ENCODE assay signal across 8 cellular contexts in the genomic region with DNA sequence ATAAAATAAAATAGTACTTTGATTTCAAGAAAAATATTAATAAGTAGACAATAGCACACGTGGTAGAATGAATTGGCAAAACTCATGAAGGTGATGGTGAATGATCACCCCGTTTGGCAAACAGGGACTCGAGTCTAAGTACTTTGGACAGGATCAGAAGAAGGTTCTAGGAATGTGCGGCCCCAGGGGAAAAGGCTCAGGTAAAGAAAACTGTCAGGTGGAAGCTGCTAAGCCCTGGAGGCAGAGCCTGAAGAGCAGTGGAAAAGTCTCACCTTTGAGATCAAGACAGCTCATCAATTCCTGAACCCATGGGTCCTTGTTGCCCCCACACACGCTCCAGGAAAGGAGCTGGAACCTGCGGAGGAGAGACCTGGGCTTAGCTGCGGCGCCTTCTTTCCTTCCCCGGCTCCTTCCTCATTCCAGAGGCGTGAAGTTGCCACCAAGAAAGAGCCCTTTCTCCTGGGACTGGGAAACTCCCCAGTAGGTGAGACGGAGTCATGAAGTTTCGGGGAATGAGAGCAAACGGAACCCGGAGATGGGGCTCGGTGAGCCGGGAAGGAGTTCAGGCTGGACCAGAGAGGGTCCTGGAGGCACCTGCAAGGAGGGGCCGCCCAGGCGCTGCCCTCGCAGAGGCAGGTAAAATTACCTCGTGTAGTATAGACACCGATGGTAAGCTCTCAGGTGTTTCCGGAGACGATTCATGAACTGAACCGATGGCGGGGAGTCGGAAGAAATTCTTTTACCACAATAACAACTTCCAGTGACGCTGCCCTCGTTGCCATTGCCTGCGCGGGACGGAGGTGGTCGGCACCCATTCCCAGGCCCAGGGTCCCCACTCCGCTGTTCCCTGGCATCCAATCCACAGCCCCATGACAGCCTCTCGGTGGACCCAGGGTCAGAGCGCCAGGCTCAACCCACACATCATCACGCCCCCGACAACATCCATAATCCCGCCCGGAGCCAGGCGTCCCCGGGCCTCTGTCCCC. TPM values are rescaled to one million over a fixed set of nuclear protein-coding genes. Genes with fewer than 3 reads are reported as not detected.
A peak's percentile ranks its signal among the peaks of the same experiment; 100 is the strongest.
DNase-seq lines count a peak whose midpoint lies in the region; ATAC-seq, FAIRE-seq and TF ChIP-seq lines count a peak whose summit lies in the region.

No MANE protein-coding gene starts in this region.

- FAIRE-seq in GM12892 (lab: Jason Lieb, UNC) = no peak

- H3K27ac ChIP-seq in heart right ventricle = peak overlapping the region in 7 of 10 donors; percentile 1 to 82 (median 72)
- peak overlapping the region; percentile 19 for H3K27ac ChIP-seq in cingulate gyrus (ENCODE audit: low read depth, low read length)
- H3K27ac ChIP-seq in mesodermal cell (ENCODE audit: low read depth, low read length, severe bottlenecking) = no peak overlapping the region
- peak overlapping the region; percentile 34 for H3K27ac ChIP-seq in vagina

- ATAC-seq in heart right ventricle = peak in 4 of 8 donors; percentile 7 to 23 (median 12)
- no peak for ATAC-seq in Right ventricle myocardium superior (ENCODE audit: poor library complexity)
- no peak for ATAC-seq in GM21723 (IDR thresholded peaks at IDR 0.05; ENCODE audit: unreplicated experiment)

- TF ChIP-seq POLR2A in vagina (IDR thresholded peaks at IDR 0.05) = no peak
- no peak for TF ChIP-seq POLR2A in GM12892 (IDR thresholded peaks at IDR 0.05; ENCODE audit: low read depth, low read length)

- H3K4me3 ChIP-seq in heart right ventricle = peak overlapping the region; percentile 50 to 95 (median 84)
- H3K4me3 ChIP-seq in mesodermal cell (ENCODE audit: extremely low read depth, insufficient read depth, low read length, poor library complexity, severe bottlenecking) = peak overlapping the region; percentile 47
- H3K4me3 ChIP-seq in vagina = peak overlapping the region; percentile 62 to 65

- DNase-seq in heart right ventricle (no peak), Right ventricle myocardium superior (no peak), vagina (ENCODE audit: extremely low spot score in 2 of 2) (no peak), NCI-H146 treated with DMSO at 0.1 percent for 48 hours (lab: John Stamatoyannopoulos, UW; ENCODE audit: unreplicated experiment) (no peak), GM12892 (ENCODE audit: insufficient read length) (no peak)

- H3K9me3 ChIP-seq in heart right ventricle (no peaks in the 10 kb centered on the region), mesodermal cell (ENCODE audit: control insufficient read depth, low read length) (no peaks in the 10 kb centered on the region), vagina (no peaks in the 10 kb centered on the region)

- H3K27me3 ChIP-seq in heart right ventricle (peaks cover 0 to 32% (median 0%) of the 10 kb centered on the region in 7 donors), vagina (no peaks in the 10 kb centered on the region)

- peaks cover 2 to 57% (median 13%) of the 10 kb centered on the region in 9 donors for H3K4me1 ChIP-seq in heart right ventricle
- H3K4me1 ChIP-seq in mesodermal cell (ENCODE audit: control insufficient read depth, insufficient read depth, low read length, poor library complexity, severe bottlenecking) = peaks cover 11% of the 10 kb centered on the region
- peaks cover 18% of the 10 kb centered on the region for H3K4me1 ChIP-seq in vagina

- peaks cover 0 to 20% (median 0%) of the 10 kb centered on the region in 9 donors for H3K36me3 ChIP-seq in heart right ventricle
- H3K36me3 ChIP-seq in mesodermal cell (ENCODE audit: control insufficient read depth, insufficient read depth, low read length) = peaks cover under 1% of the 10 kb centered on the region
- no peaks in the 10 kb centered on the region for H3K36me3 ChIP-seq in vagina

- no peak for TF ChIP-seq CTCF in heart right ventricle (IDR thresholded peaks at IDR 0.05)
- no peak for TF ChIP-seq CTCF in vagina (IDR thresholded peaks at IDR 0.05)

- intact Hi-C loops in heart right ventricle (cut with DNase I) (loop anchor here in 6 of 10 donors (5.0 to 10.0 kb wide), 3 partner anchors 46 to 149 kb away; partner anchors contain the start of genes GLTPD2 (in 2 of the 6) and VMO1 (in 2 of the 6)), Right ventricle myocardium superior (cut with DNase I) (loop anchor here (10.0 kb wide), 2 partner anchors 46 to 146 kb away; partner anchors contain the start of genes GLTPD2 and VMO1), vagina (cut with DNase I) (loop anchor here (10.0 kb wide), 1 partner anchor 46 kb away; the partner anchor contains the start of genes GLTPD2 and VMO1)

- 20 to 24% methylated on average over 41 of the region's 41 CpGs for WGBS in heart right ventricle, 2 donors
- 13 to 14% methylated on average over 33 to 34 of the region's 41 CpGs for WGBS in mesodermal cell (ENCODE audit: insufficient coverage in 2 of 2), 2 experiments

RNA-seq across cellular contexts. Expression of gene ZMYND15, which starts 1.2 kb away (rescaled TPM):
- 1 to 10 TPM in 1 of 10 donors, under 1 TPM in 8, not detected in 1; 0.15 to 2.1 (median 0.38) TPM for total RNA-seq in heart right ventricle
- under 1 TPM; 0.20 to 0.22 TPM for polyA plus RNA-seq in heart right ventricle
- not detected for total RNA-seq in Right ventricle myocardium superior
- not detected for polyA plus RNA-seq in mesodermal cell (2013, experiment 1 of 2)
- not detected for polyA plus RNA-seq in mesodermal cell (2013, experiment 2 of 2)
- total RNA-seq in vagina = not detected
- not detected for polyA plus RNA-seq in GM12892 (2012; ENCODE audit: missing spikeins)

RNA-seq across cellular contexts. Expression of gene CXCL16, which starts 1.3 kb away (rescaled TPM):
- total RNA-seq in heart right ventricle (10 to 100 TPM in 1 of 10 donors, 1 to 10 TPM in 9; 2.8 to 29.6 (median 4.2) TPM), Right ventricle myocardium superior (2.7 TPM), vagina (6.4 TPM)
- polyA plus RNA-seq in heart right ventricle = 1 to 10 TPM; 1.5 to 3.3 TPM
- 0.92 TPM for polyA plus RNA-seq in mesodermal cell (2013, experiment 1 of 2)
- polyA plus RNA-seq in mesodermal cell (2013, experiment 2 of 2) = 0.40 TPM
- polyA plus RNA-seq in GM12892 (2012; ENCODE audit: missing spikeins) = 2.1 TPM

RNA-seq across cellular contexts. Expression of gene MED11, which starts 7.2 kb away (rescaled TPM):
- 10 to 100 TPM; 11.9 to 21.7 (median 17.5) TPM for total RNA-seq in heart right ventricle
- 10 to 100 TPM; 23.9 to 57.1 TPM for polyA plus RNA-seq in heart right ventricle
- total RNA-seq in Right ventricle myocardium superior = 18.0 TPM
- 18.2 TPM for polyA plus RNA-seq in mesodermal cell (2013, experiment 1 of 2)
- 18.4 TPM for polyA plus RNA-seq in mesodermal cell (2013, experiment 2 of 2)
- 28.5 TPM for total RNA-seq in vagina
- 27.9 TPM for polyA plus RNA-seq in GM12892 (2012; ENCODE audit: missing spikeins)

RNA-seq across cellular contexts. Expression of gene ARRB2, which starts 28.0 kb away (rescaled TPM):
- total RNA-seq in heart right ventricle = 10 to 100 TPM; 10.8 to 53.5 (median 17.2) TPM
- polyA plus RNA-seq in heart right ventricle = 10 to 100 TPM; 13.4 to 33.4 TPM
- total RNA-seq in Right ventricle myocardium superior = 23.4 TPM
- 25.5 TPM for polyA plus RNA-seq in mesodermal cell (2013, experiment 1 of 2)
- polyA plus RNA-seq in mesodermal cell (2013, experiment 2 of 2) = 21.4 TPM
- 28.0 TPM for total RNA-seq in vagina
- 37.4 TPM for polyA plus RNA-seq in GM12892 (2012; ENCODE audit: missing spikeins)

RNA-seq across cellular contexts. Expression of gene TM4SF5, which starts 33.3 kb away (rescaled TPM):
- not detected for total RNA-seq in heart right ventricle
- polyA plus RNA-seq in heart right ventricle = not detected
- total RNA-seq in Right ventricle myocardium superior = not detected
- not detected for polyA plus RNA-seq in mesodermal cell (2013, experiment 1 of 2)
- not detected for polyA plus RNA-seq in mesodermal cell (2013, experiment 2 of 2)
- not detected for total RNA-seq in vagina
- polyA plus RNA-seq in GM12892 (2012; ENCODE audit: missing spikeins) = not detected
